In the genomic region with DNA sequence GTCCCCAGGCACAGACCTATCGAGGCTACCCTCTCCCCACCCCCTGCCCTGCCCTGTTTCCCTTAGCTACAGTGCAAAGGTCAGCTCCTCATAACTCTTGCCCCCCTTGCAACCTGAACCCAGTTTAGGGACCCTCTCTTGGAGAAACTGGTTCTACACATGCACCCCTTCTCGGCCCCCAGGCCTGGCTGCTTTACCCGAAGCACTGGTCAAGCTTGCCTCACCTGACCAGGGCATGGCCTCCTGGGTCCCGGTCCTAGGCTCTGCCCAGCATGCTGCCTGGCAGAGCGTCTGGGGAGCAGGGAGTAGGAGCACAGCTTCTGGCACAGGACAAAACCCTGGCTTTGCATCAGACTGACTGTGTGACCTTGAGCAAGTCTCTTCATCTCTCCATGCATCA, we compare ENCODE assay signal across 9 cellular contexts.
"Had no signal": no experiment of that assay in that cellular context is flagged by ENCODE, and none has a peak within 500 bp of the region (broad histone marks: within the 10 kb centered on the region; RNA-seq: fewer than 3 reads in every experiment).

No MANE protein-coding gene starts in this region.

- DNase-seq: cortex of kidney; effector CD8-positive, alpha-beta T cell; upper lobe of right lung had no signal

- H3K4me3 Mint-ChIP-seq: activated CD8-positive, alpha-beta T cell treated with anti-CD3 and anti-CD28 coated beads, Interleukin-2, amount 10 ng/mL, durations not matched to agents 7 days and 5 days; activated naive CD4-positive, alpha-beta T cell treated with anti-CD3 and anti-CD28 coated beads for 36 hours; central memory CD8-positive, alpha-beta T cell; neural crest cell had no signal

- H3K27ac ChIP-seq: upper lobe of right lung had no signal

- H3K9me3 ChIP-seq: adrenal gland, upper lobe of right lung had no signal

- H3K36me3 ChIP-seq: adrenal gland, upper lobe of right lung had no signal

- FAIRE-seq: frontal cortex had no signal

- H3K4me3 ChIP-seq: adrenal gland, upper lobe of right lung had no signal

- H3K27me3 ChIP-seq: adrenal gland, upper lobe of right lung had no signal

- H3K9me3 Mint-ChIP-seq: activated naive CD4-positive, alpha-beta T cell treated with anti-CD3 and anti-CD28 coated beads for 36 hours; central memory CD8-positive, alpha-beta T cell had no signal

- H3K4me1 ChIP-seq: adrenal gland, upper lobe of right lung had no signal

- H3K27ac Mint-ChIP-seq: activated CD8-positive, alpha-beta T cell treated with anti-CD3 and anti-CD28 coated beads, Interleukin-2, amount 10 ng/mL, durations not matched to agents 7 days and 5 days; activated naive CD4-positive, alpha-beta T cell treated with anti-CD3 and anti-CD28 coated beads for 36 hours had no signal
